In genomic region chr5:79886456-79886855, GRCh38 we compare ENCODE assay signal across 21 cellular contexts.
A peak's percentile ranks its signal among the peaks of the same experiment; 100 is the strongest.
DNase-seq lines count a peak whose midpoint lies in the region; ATAC-seq lines count a peak whose summit lies in the region.
"Had no signal": no experiment of that assay in that cellular context is flagged by ENCODE, and none has a peak within 500 bp of the region (broad histone marks: within the 10 kb centered on the region; RNA-seq: fewer than 3 reads in every experiment).

No MANE protein-coding gene starts in this region.

- DNase-seq in NCI-H1417 (lab: John Stamatoyannopoulos, UW) (peak in 2 of 3 experiments; percentile 21 to 49), NCI-H1417 treated with DMSO at 0.1 percent for 48 hours (lab: John Stamatoyannopoulos, UW) (no peak), NCI-H1105 treated with DMSO at 0.1 percent for 48 hours (lab: John Stamatoyannopoulos, UW) (peak; percentile 9), NCI-H748 treated with DMSO at 0.1 percent for 48 hours (lab: John Stamatoyannopoulos, UW) (peak; percentile 67), naive B cell (no peak), AG08396 (ENCODE audit: low spot score) (no peak), posterior cingulate gyrus (no peak)
- no peak for DNase-seq in activated CD4-positive, alpha-beta T cell treated with anti-CD3 and anti-CD28 coated beads for 1 hour
- DNase-seq: activated CD4-positive, CD25-positive, alpha-beta regulatory T cell treated with anti-CD3 and anti-CD28 coated beads, Interleukin-2, amount 50 U/mL, for 72 hours; activated CD8-positive, alpha-beta T cell treated with anti-CD3 and anti-CD28 coated beads for 36 hours; activated effector memory CD4-positive, alpha-beta T cell treated with Interleukin-2 at 50 U/mL for 16 hours; activated naive CD8-positive, alpha-beta T cell treated with anti-CD3 and anti-CD28 coated beads for 36 hours; AML-193; aorta; CD8-positive, alpha-beta memory T cell; DND-41; effector CD4-positive, alpha-beta T cell; head of caudate nucleus; NCI-H2081 treated with DMSO at 0.1 percent for 48 hours; stimulated activated naive CD4-positive, alpha-beta T cell treated with Interleukin-2 at 50 U/mL for 16 hours had no signal

- H3K4me1 Mint-ChIP-seq in naive B cell, result peaks cover 36 to 59% (median 37%) of the 10 kb centered on the region in 3 donors
- H3K4me1 Mint-ChIP-seq: CD8-positive, alpha-beta memory T cell had no signal

- H3K27me3 Mint-ChIP-seq in naive B cell, result no peaks in the 10 kb centered on the region

- H3K4me3 Mint-ChIP-seq in naive B cell, result peak overlapping the region in 6 of 8 donors; percentile 23 to 81 (median 58)
- H3K4me3 Mint-ChIP-seq: activated CD8-positive, alpha-beta T cell treated with anti-CD3 and anti-CD28 coated beads for 36 hours; activated naive CD8-positive, alpha-beta T cell treated with anti-CD3 and anti-CD28 coated beads for 36 hours; CD8-positive, alpha-beta memory T cell had no signal

- peaks cover 0 to 5% of the 10 kb centered on the region in 2 donors for H3K36me3 Mint-ChIP-seq in naive B cell
- H3K36me3 Mint-ChIP-seq: activated naive CD8-positive, alpha-beta T cell treated with anti-CD3 and anti-CD28 coated beads for 36 hours; CD8-positive, alpha-beta memory T cell had no signal

- peak overlapping the region in 2 of 6 donors; percentile 29 to 46 for H3K27ac Mint-ChIP-seq in naive B cell
- H3K27ac Mint-ChIP-seq: activated CD8-positive, alpha-beta T cell treated with anti-CD3 and anti-CD28 coated beads for 36 hours; activated naive CD8-positive, alpha-beta T cell treated with anti-CD3 and anti-CD28 coated beads for 36 hours; CD8-positive, alpha-beta memory T cell had no signal

- intact Hi-C loops in posterior cingulate gyrus (cut with DNase I), result no loop called here

- ATAC-seq in naive B cell (ENCODE audit: low read depth in 2 of 2), result no peak
- ATAC-seq: activated CD8-positive, alpha-beta T cell treated with anti-CD3 and anti-CD28 coated beads for 36 hours; sciatic nerve had no signal

- H3K9me3 Mint-ChIP-seq in naive B cell, result peaks cover 0 to 17% (median 13%) of the 10 kb centered on the region in 7 donors
- H3K9me3 Mint-ChIP-seq: activated naive CD8-positive, alpha-beta T cell treated with anti-CD3 and anti-CD28 coated beads for 36 hours had no signal

Comparison
In these comparisons a context has a peak if more than half of its experiments do, and no peak if none do; other contexts are left out.
1. DNase-seq: peak in NCI-H1417 (2 of 3), NCI-H1105 treated with DMSO at 0.1 percent for 48 hours (single experiment) and NCI-H748 treated with DMSO at 0.1 percent for 48 hours (single experiment); none in NCI-H1417 treated with DMSO at 0.1 percent for 48 hours (single experiment), naive B cell (single experiment), AG08396 (single experiment), posterior cingulate gyrus (0 of 10) and activated CD4-positive, alpha-beta T cell treated with anti-CD3 and anti-CD28 coated beads for 1 hour (single experiment).